Comparison of ENCODE assay signal across 8 cellular contexts in the genomic region with DNA sequence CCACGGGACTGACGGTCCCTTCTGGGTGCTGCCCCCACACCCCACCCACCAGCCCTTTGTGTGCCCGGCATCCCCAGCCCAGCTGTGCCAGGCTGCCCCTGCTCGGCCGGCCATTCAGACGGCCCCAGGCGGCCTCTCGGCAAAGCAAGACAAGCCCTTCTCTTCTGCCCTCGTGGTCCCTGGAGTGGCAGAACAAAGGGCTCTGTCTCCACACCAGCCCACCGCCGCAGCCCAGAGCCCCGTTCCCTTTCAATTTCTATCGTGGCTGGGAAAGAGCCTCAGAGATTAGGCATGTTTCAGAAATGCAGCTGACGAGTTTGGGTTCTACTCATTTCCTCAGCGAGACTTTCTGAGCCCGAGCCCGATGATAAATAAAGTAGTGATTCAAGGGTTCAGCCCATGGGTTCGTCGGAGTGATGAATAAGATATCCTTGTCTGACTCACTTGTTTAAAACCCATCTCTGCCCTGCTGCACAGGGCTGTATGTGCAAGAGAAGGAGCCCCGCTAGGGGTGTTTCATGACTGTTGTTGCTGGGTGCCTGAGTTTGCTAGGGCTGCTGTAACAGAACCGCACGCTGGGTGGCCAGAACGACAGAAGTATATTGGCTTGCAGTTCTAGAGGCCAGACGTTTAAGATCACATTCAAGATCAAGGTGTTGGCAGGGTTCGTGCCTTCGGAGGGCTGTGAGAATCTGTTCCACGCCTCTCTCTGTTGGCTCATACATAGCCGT. TPM values are rescaled to one million over a fixed set of nuclear protein-coding genes. Genes with fewer than 3 reads are reported as not detected.
DNase-seq lines count a peak whose midpoint lies in the region; ATAC-seq, FAIRE-seq and TF ChIP-seq lines count a peak whose summit lies in the region.

No MANE protein-coding gene starts in this region.

- DNase-seq in CD14-positive monocyte (ENCODE audit: low spot score) (peak; percentile 64), H4 (ENCODE audit: low spot score) (peak; percentile 95), RPMI7951 (ENCODE audit: low read depth) (peak; percentile 98), pancreas (peak in 1 of 6 donors; percentile 26), thoracic aorta (ENCODE audit: low spot score) (peak; percentile 82), NCI-H1694 (lab: John Stamatoyannopoulos, UW) (no peak)
- peak; percentile 84 for DNase-seq in activated naive CD4-positive, alpha-beta T cell treated with anti-CD3 and anti-CD28 coated beads for 36 hours

- H3K27me3 ChIP-seq in gastroesophageal sphincter (no peaks in the 10 kb centered on the region), pancreas (no peaks in the 10 kb centered on the region), thoracic aorta (replicated peaks; ENCODE audit: insufficient read depth) (no peaks in the 10 kb centered on the region)

- H3K4me1 ChIP-seq in gastroesophageal sphincter (peaks cover 0 to 73% (median 45%) of the 10 kb centered on the region in 3 donors), pancreas (peaks cover 0 to 10% (median 0%) of the 10 kb centered on the region in 3 donors), thoracic aorta (ENCODE audit: control insufficient read depth in 1 of 2, low read depth in 2 of 2) (peaks cover 48 to 76% of the 10 kb centered on the region in 2 donors)

- FAIRE-seq in pancreas (lab: Jason Lieb, UNC) = no peak

- H3K27ac ChIP-seq in gastroesophageal sphincter (peak overlapping the region; percentile 86 to 92 (median 88)), pancreas (peak overlapping the region in 3 of 4 donors; percentile 22 to 62 (median 51)), thoracic aorta (peak overlapping the region; percentile 97)

- intact Hi-C loops in CD14-positive monocyte (cut with micrococcal nuclease) = loop anchor here (5.0 kb wide), 4 partner anchors 32 to 147 kb away; partner anchors contain the start of gene OCEL1 (in 1 of the 2)
- intact Hi-C loops in activated naive CD4-positive, alpha-beta T cell treated with anti-CD3 and anti-CD28 coated beads for 36 hours (cut with micrococcal nuclease) = loop anchor here (1.0 to 10.0 kb wide), 6 partner anchors 45 to 1953 kb away; partner anchors contain the start of genes BST2 and OCEL1
- intact Hi-C loops in pancreas (cut with DNase I) = no loop called here

- H3K36me3 ChIP-seq in gastroesophageal sphincter = no peaks in the 10 kb centered on the region
- no peaks in the 10 kb centered on the region for H3K36me3 ChIP-seq in pancreas
- H3K36me3 ChIP-seq in thoracic aorta = no peaks in the 10 kb centered on the region

- H3K4me3 Mint-ChIP-seq in CD14-positive monocyte = peak overlapping the region in 1 of 2 donors; percentile 100
- peak overlapping the region; percentile 53 for H3K4me3 Mint-ChIP-seq in activated naive CD4-positive, alpha-beta T cell treated with anti-CD3 and anti-CD28 coated beads for 36 hours

- TF ChIP-seq EP300 in gastroesophageal sphincter (IDR thresholded peaks at IDR 0.05) = no peak

- peak overlapping the region in 6 of 7 donors; percentile 31 to 98 (median 81) for H3K27ac Mint-ChIP-seq in CD14-positive monocyte
- peak overlapping the region; percentile 44 for H3K27ac Mint-ChIP-seq in activated naive CD4-positive, alpha-beta T cell treated with anti-CD3 and anti-CD28 coated beads for 36 hours

- H3K9me3 ChIP-seq in gastroesophageal sphincter (no peaks in the 10 kb centered on the region), pancreas (no peaks in the 10 kb centered on the region), thoracic aorta (no peaks in the 10 kb centered on the region)

- H3K4me1 Mint-ChIP-seq in CD14-positive monocyte = peaks cover 60% of the 10 kb centered on the region
- H3K4me1 Mint-ChIP-seq in activated naive CD4-positive, alpha-beta T cell treated with anti-CD3 and anti-CD28 coated beads for 36 hours (ENCODE audit: low read depth) = peaks cover 55% of the 10 kb centered on the region

- TF ChIP-seq POLR2A in gastroesophageal sphincter (IDR thresholded peaks at IDR 0.05) = no peak

- H3K4me3 ChIP-seq in gastroesophageal sphincter = peak overlapping the region; percentile 25 to 45
- H3K4me3 ChIP-seq in pancreas = no peak overlapping the region
- H3K4me3 ChIP-seq in thoracic aorta = peak overlapping the region; percentile 92

- H3K9me3 Mint-ChIP-seq in CD14-positive monocyte = no peaks in the 10 kb centered on the region
- H3K9me3 Mint-ChIP-seq in activated naive CD4-positive, alpha-beta T cell treated with anti-CD3 and anti-CD28 coated beads for 36 hours = no peaks in the 10 kb centered on the region

- WGBS in gastroesophageal sphincter (ENCODE audit: low coverage in 1 of 2), 2 donors = 15% methylated on average over 16 of the region's 28 CpGs; no CpG with 5 or more reads in 1 of the 2 donors
- 73 to 76% methylated on average over 28 of the region's 28 CpGs for WGBS in pancreas, 2 donors

- CTCF ChIA-PET in activated naive CD4-positive, alpha-beta T cell treated with anti-CD3 and anti-CD28 coated beads for 36 hours (lab: Charles Lee) = interaction anchor here (1.3 kb wide), 1 partner anchor 11 kb away, joined by 3 read pairs; no protein-coding TSS in a partner anchor

- peaks cover 0 to 3% (median 0%) of the 10 kb centered on the region in 3 donors for H3K27me3 Mint-ChIP-seq in CD14-positive monocyte (ENCODE audit: low read depth in 3 of 3)
- no peaks in the 10 kb centered on the region for H3K27me3 Mint-ChIP-seq in activated naive CD4-positive, alpha-beta T cell treated with anti-CD3 and anti-CD28 coated beads for 36 hours (ENCODE audit: low read depth)

- ATAC-seq in gastroesophageal sphincter (peak; percentile 74), pancreas (peak in 1 of 4 donors; percentile 1), thoracic aorta (ENCODE audit: insufficient number of reproducible peaks, low FRiP score, low read depth) (peak; percentile 62)

- TF ChIP-seq CTCF in CD14-positive monocyte (IDR thresholded peaks at IDR 0.05) = no peak
- peak in 3 of 4 experiments; percentile 59 to 91 (median 89) for TF ChIP-seq CTCF in gastroesophageal sphincter (IDR thresholded peaks at IDR 0.05)
- TF ChIP-seq CTCF in pancreas (IDR thresholded peaks at IDR 0.05) = no peak
- TF ChIP-seq CTCF in thoracic aorta (IDR thresholded peaks at IDR 0.05) = peak; percentile 78

- peaks cover 46 to 68% of the 10 kb centered on the region in 2 donors for H3K36me3 Mint-ChIP-seq in CD14-positive monocyte
- H3K36me3 Mint-ChIP-seq in activated naive CD4-positive, alpha-beta T cell treated with anti-CD3 and anti-CD28 coated beads for 36 hours (ENCODE audit: low read depth) = peaks cover 2% of the 10 kb centered on the region

RNA-seq across cellular contexts. Expression of gene MYO9B, which starts 4.3 kb away (rescaled TPM):
- polyA plus RNA-seq in CD14-positive monocyte = 1 to 10 TPM; 5.9 to 7.5 TPM
- 15.1 and 21.0 TPM in 2 replicates for total RNA-seq in H4 (2014; rRNA removed; shearing (Covaris generic))
- total RNA-seq in RPMI7951 (2014; rRNA removed; shearing (Covaris generic)) = 31.6 and 36.9 TPM in 2 replicates
- total RNA-seq in activated naive CD4-positive, alpha-beta T cell treated with anti-CD3 and anti-CD28 coated beads for 36 hours = 10 to 100 TPM; 73.1 to 78.6 TPM
- 10 to 100 TPM; 38.1 to 77.7 (median 66.2) TPM for total RNA-seq in gastroesophageal sphincter
- total RNA-seq in pancreas = 10 to 100 TPM; 16.6 to 49.2 (median 20.8) TPM
- polyA plus RNA-seq in pancreas = 10 to 100 TPM; 40.9 to 53.4 TPM
- total RNA-seq in thoracic aorta = 100 to 1,000 TPM; 229 to 257 TPM

RNA-seq across cellular contexts. Expression of gene HAUS8, which starts 4.6 kb away (rescaled TPM):
- 1 to 10 TPM; 2.5 to 4.4 TPM for polyA plus RNA-seq in CD14-positive monocyte
- total RNA-seq in H4 (2014; rRNA removed; shearing (Covaris generic)) = 10.6 and 22.8 TPM in 2 replicates
- total RNA-seq in RPMI7951 (2014; rRNA removed; shearing (Covaris generic)) = 13.8 and 15.9 TPM in 2 replicates
- 10 to 100 TPM; 47.3 to 48.8 TPM for total RNA-seq in activated naive CD4-positive, alpha-beta T cell treated with anti-CD3 and anti-CD28 coated beads for 36 hours
- total RNA-seq in gastroesophageal sphincter = 1 to 10 TPM; 3.2 to 6.4 (median 5.5) TPM
- 1 to 10 TPM; 2.0 to 5.6 (median 2.1) TPM for total RNA-seq in pancreas
- 10 to 100 TPM in 1 of 2 donors, 1 to 10 TPM in 1; 6.5 to 12.0 TPM for polyA plus RNA-seq in pancreas
- total RNA-seq in thoracic aorta = 10 to 100 TPM in 1 of 2 donors, 1 to 10 TPM in 1; 2.2 to 11.3 TPM

RNA-seq across cellular contexts. Expression of gene CPAMD8, which starts 53.3 kb away (rescaled TPM):
- polyA plus RNA-seq in CD14-positive monocyte (1 to 10 TPM; 5.1 to 5.4 TPM), pancreas (1 to 10 TPM; 3.0 to 5.2 TPM)
- not detected in 2 replicates for total RNA-seq in H4 (2014; rRNA removed; shearing (Covaris generic))
- 2.5 and 2.6 TPM in 2 replicates for total RNA-seq in RPMI7951 (2014; rRNA removed; shearing (Covaris generic))
- under 1 TPM; 0.41 to 0.44 TPM for total RNA-seq in activated naive CD4-positive, alpha-beta T cell treated with anti-CD3 and anti-CD28 coated beads for 36 hours
- total RNA-seq in gastroesophageal sphincter (10 to 100 TPM in 1 of 4 donors, 1 to 10 TPM in 3; 6.9 to 12.0 (median 9.2) TPM), pancreas (1 to 10 TPM in 3 of 6 donors, under 1 TPM in 3; 0.60 to 4.2 (median 0.99) TPM), thoracic aorta (10 to 100 TPM; 27.3 to 36.4 TPM)

Comparison
In these comparisons a context has a peak if more than half of its experiments do, and no peak if none do; other contexts are left out.
1. CTCF ChIP-seq: peak in gastroesophageal sphincter (3 of 4) and thoracic aorta (single experiment); none in CD14-positive monocyte (single experiment) and pancreas (0 of 4).
2. H3K4me3 ChIP-seq: peak in gastroesophageal sphincter (2 of 2) and thoracic aorta (single experiment); none in pancreas (0 of 4).
3. intact Hi-C loops: an anchor here in CD14-positive monocyte (5.0 kb wide) and activated naive CD4-positive, alpha-beta T cell treated with anti-CD3 and anti-CD28 coated beads for 36 hours (1.0 to 10.0 kb wide); none called in pancreas.
4. Peak in every context shown above with its lines, with median percentiles within 50 percentile points of each other: H3K27ac ChIP-seq.